In genomic region chr7:39948375-39948774, GRCh38 we compare ENCODE assay signal across 8 cellular contexts. TPM values are rescaled to one million over a fixed set of nuclear protein-coding genes. Genes with fewer than 3 reads are reported as not detected.
DNase-seq lines count a peak whose midpoint lies in the region; ATAC-seq and TF ChIP-seq lines count a peak whose summit lies in the region.

No MANE protein-coding gene starts in this region.

- H3F3A ChIP-seq in MM.1S (ENCODE audit: insufficient read depth, low read length): peaks cover 33% of the 10 kb centered on the region

- TF ChIP-seq CTCF in CD14-positive monocyte (IDR thresholded peaks at IDR 0.05): no peak
- TF ChIP-seq CTCF in MM.1S (IDR thresholded peaks at IDR 0.05; ENCODE audit: low read length): no peak
- no peak for TF ChIP-seq CTCF in body of pancreas (IDR thresholded peaks at IDR 0.05)
- TF ChIP-seq CTCF in uterus (IDR thresholded peaks at IDR 0.05): no peak

- H3K36me3 Mint-ChIP-seq in CD14-positive monocyte (no peaks in the 10 kb centered on the region), memory B cell (peaks cover 1% of the 10 kb centered on the region)

- no peaks in the 10 kb centered on the region for H3K36me3 ChIP-seq in MM.1S (replicated peaks; ENCODE audit: insufficient read depth, low read length)
- H3K36me3 ChIP-seq in body of pancreas (replicated peaks in 1 of 2; ENCODE audit: insufficient read depth in 1 of 2, low read depth in 2 of 2): no peaks in the 10 kb centered on the region
- no peaks in the 10 kb centered on the region for H3K36me3 ChIP-seq in uterus

- H3K27me3 ChIP-seq in MM.1S (replicated peaks; ENCODE audit: insufficient read depth, low read length): no peaks in the 10 kb centered on the region
- no peaks in the 10 kb centered on the region for H3K27me3 ChIP-seq in body of pancreas
- H3K27me3 ChIP-seq in uterus: no peaks in the 10 kb centered on the region

- peak overlapping the region; percentile 71 for H2AFZ ChIP-seq in MM.1S (ENCODE audit: low read length)

- H3K27ac Mint-ChIP-seq in CD14-positive monocyte: peak overlapping the region; percentile 98 to 100 (median 100)
- peak overlapping the region; percentile 98 for H3K27ac Mint-ChIP-seq in memory B cell

- TF ChIP-seq POLR2A in body of pancreas (IDR thresholded peaks at IDR 0.05): no peak
- no peak for TF ChIP-seq POLR2A in uterus (IDR thresholded peaks at IDR 0.05)

- peak overlapping the region; percentile 87 for H3K4me2 ChIP-seq in MM.1S (ENCODE audit: low read depth, low read length)

- H3K9me3 Mint-ChIP-seq in CD14-positive monocyte (no peaks in the 10 kb centered on the region), memory B cell (no peaks in the 10 kb centered on the region)

- no peaks in the 10 kb centered on the region for H3K9me2 ChIP-seq in MM.1S (replicated peaks; ENCODE audit: insufficient read depth, low read length)

- peaks cover 23% of the 10 kb centered on the region for H3K4me1 Mint-ChIP-seq in CD14-positive monocyte
- peaks cover 22% of the 10 kb centered on the region for H3K4me1 Mint-ChIP-seq in memory B cell

- H3K4me3 Mint-ChIP-seq in CD14-positive monocyte: peak overlapping the region; percentile 95 to 99
- H3K4me3 Mint-ChIP-seq in memory B cell: peak overlapping the region; percentile 96

- H3K9ac ChIP-seq in MM.1S (ENCODE audit: low read length): peak overlapping the region; percentile 98

- H3K27me3 Mint-ChIP-seq in CD14-positive monocyte (ENCODE audit: low read depth in 3 of 3): peaks cover 0 to 2% (median 1%) of the 10 kb centered on the region in 3 donors
- H3K27me3 Mint-ChIP-seq in memory B cell: no peaks in the 10 kb centered on the region

- peaks cover 30% of the 10 kb centered on the region for H3K79me2 ChIP-seq in MM.1S (ENCODE audit: low read length)

- peaks cover 9% of the 10 kb centered on the region for H3K4me1 ChIP-seq in MM.1S (ENCODE audit: low read length)
- H3K4me1 ChIP-seq in body of pancreas: peaks cover 8% of the 10 kb centered on the region
- H3K4me1 ChIP-seq in uterus: peaks cover 3 to 8% of the 10 kb centered on the region in 2 donors

- H3K4me3 ChIP-seq in MM.1S (ENCODE audit: low read length): peak overlapping the region; percentile 86
- H3K4me3 ChIP-seq in body of pancreas: peak overlapping the region in 1 of 2 donors; percentile 38
- peak overlapping the region; percentile 82 to 87 for H3K4me3 ChIP-seq in uterus

- H3K27ac ChIP-seq in MM.1S (ENCODE audit: low read length): peak overlapping the region; percentile 99
- H3K27ac ChIP-seq in body of pancreas: peak overlapping the region; percentile 73 to 99 (median 99)
- peak overlapping the region; percentile 97 for H3K27ac ChIP-seq in uterus

- intact Hi-C loops in CD14-positive monocyte (cut with micrococcal nuclease) (loop anchor here in 1 of 2 donors (10.0 kb wide), 1 partner anchor 96 kb away; no protein-coding TSS in a partner anchor), body of pancreas (cut with DNase I) (no loop called here), uterus (cut with DNase I; ENCODE audit: low total_unique reads) (no loop called here)

- DNase-seq in CD14-positive monocyte (ENCODE audit: low spot score) (no peak), MM.1S (no peak), body of pancreas (no peak), memory B cell (ENCODE audit: low spot score in 2 of 2) (peak in 1 of 2 donors; percentile 5), uterus (no peak), NK-92 (lab: John Stamatoyannopoulos, UW; ENCODE audit: unreplicated experiment) (no peak), NCI-H2107 treated with DMSO at 0.1 percent for 48 hours (lab: John Stamatoyannopoulos, UW; ENCODE audit: unreplicated experiment) (no peak), midbrain (lab: John Stamatoyannopoulos, UW) (no peak)

- H4K20me1 ChIP-seq in MM.1S (ENCODE audit: insufficient read depth, low read length): peaks cover 10% of the 10 kb centered on the region; the same call in 1 of the 2 replicates

- ATAC-seq in body of pancreas: no peak
- ATAC-seq in memory B cell (ENCODE audit: low read depth): no peak

- WGBS in body of pancreas, 2 donors: 39 to 46% methylated on average over 8 of the region's 8 CpGs

- H3K9me3 ChIP-seq in MM.1S (replicated peaks; ENCODE audit: insufficient read depth, low read length) (no peaks in the 10 kb centered on the region), body of pancreas (no peaks in the 10 kb centered on the region), uterus (no peaks in the 10 kb centered on the region)

RNA-seq across cellular contexts. Expression of gene CDK13, which starts 1.7 kb away (rescaled TPM):
- 10 to 100 TPM in 1 of 2 donors, 1 to 10 TPM in 1; 8.8 to 11.2 TPM for polyA plus RNA-seq in CD14-positive monocyte
- total RNA-seq in body of pancreas (10 to 100 TPM; 73.2 to 97.6 TPM), uterus (100 to 1,000 TPM in 2 of 4 donors, 10 to 100 TPM in 2; 48.5 to 144 (median 94.3) TPM)
